8 cellular contexts compared by ENCODE assay signal in the genomic region with DNA sequence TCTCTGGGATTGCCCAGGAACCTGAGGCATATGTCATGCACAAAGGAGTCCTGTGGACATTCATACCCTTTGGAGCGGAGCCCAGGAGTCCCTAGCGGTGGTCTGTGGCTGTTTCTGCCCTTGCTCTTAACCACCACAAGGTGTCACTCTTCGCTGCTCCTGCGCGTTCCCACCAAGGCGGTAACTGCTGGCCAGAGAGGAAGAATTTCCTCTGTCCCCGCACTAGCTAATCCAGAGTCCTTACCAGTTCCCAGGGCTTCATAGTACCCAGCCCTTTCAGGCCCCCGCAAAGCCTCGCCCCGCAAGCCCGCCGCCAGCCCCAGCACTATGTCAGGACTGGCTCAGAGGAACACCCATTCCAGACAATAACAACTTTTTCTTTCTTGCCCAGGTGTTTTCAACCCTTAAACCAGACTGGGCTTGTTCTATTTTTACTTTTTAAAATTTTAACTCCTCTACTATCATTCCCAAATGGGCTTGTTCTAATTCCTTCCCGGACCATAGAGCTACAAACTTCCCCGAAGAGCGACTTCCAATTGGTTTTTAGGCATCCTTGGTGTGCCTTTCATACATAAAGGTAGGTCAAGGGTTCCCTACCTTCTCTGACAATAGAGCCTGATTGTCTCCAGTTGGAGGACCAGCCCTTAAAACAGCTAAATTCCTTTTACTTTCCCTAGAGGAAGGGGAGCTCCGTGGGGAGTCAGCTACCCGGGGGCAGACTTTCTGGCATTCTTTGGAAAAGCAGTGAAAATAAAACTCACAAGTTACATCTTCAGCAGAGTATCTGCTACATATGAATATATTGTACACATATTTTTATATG. TPM values are rescaled to one million over a fixed set of nuclear protein-coding genes. Genes with fewer than 3 reads are reported as not detected.
DNase-seq lines count a peak whose midpoint lies in the region; ATAC-seq and TF ChIP-seq lines count a peak whose summit lies in the region.

No MANE protein-coding gene starts in this region.

- H3K79me2 ChIP-seq in DOHH2 (ENCODE audit: control insufficient read depth, low read length), result no peaks in the 10 kb centered on the region
- H3K79me2 ChIP-seq in SU-DHL-6 (ENCODE audit: insufficient read depth, low read length), result no peaks in the 10 kb centered on the region

- CTCF ChIA-PET in HEK293 (lab: Yijun Ruan, JAX), result interaction anchor here (0.5 to 6.7 kb wide), 103 partner anchors 10 to 1356 kb away, joined by 3 to 225 read pairs (median 4); a partner anchor contains a TSS

- peak; percentile 87 to 95 (median 91) for ATAC-seq in heart left ventricle
- ATAC-seq in upper lobe of right lung, result peak; percentile 99

- TF ChIP-seq POLR2A in heart left ventricle (IDR thresholded peaks at IDR 0.05), result no peak

- peak; percentile 97 for TF ChIP-seq CTCF in DOHH2 (IDR thresholded peaks at IDR 0.05; ENCODE audit: low read depth, low read length, poor library complexity, severe bottlenecking)
- TF ChIP-seq CTCF in HEK293 (tag by site-specific recombination; IDR thresholded peaks at IDR 0.05), result peak; percentile 98
- TF ChIP-seq CTCF in SU-DHL-6 (IDR thresholded peaks at IDR 0.05; ENCODE audit: insufficient read depth, low read length, poor library complexity, severe bottlenecking), result peak; percentile 92
- TF ChIP-seq CTCF in heart left ventricle (IDR thresholded peaks at IDR 0.05), result peak; percentile 95 to 99 (median 99)
- TF ChIP-seq CTCF in upper lobe of right lung (IDR thresholded peaks at IDR 0.05), result peak; percentile 97

- no peak overlapping the region for H3K27ac ChIP-seq in DOHH2 (ENCODE audit: low read depth, low read length)
- H3K27ac ChIP-seq in HEK293 (ENCODE audit: extremely low read depth, low read depth, low read length), result no peak overlapping the region
- no peak overlapping the region for H3K27ac ChIP-seq in SU-DHL-6 (ENCODE audit: low read depth, low read length)
- peak overlapping the region in 6 of 12 donors; percentile 24 to 50 (median 39) for H3K27ac ChIP-seq in heart left ventricle
- H3K27ac ChIP-seq in upper lobe of right lung, result no peak overlapping the region

- WGBS in heart left ventricle, 4 donors, result 9 to 14% (median 11%) methylated on average over 17 of the region's 17 CpGs

- no peaks in the 10 kb centered on the region for H4K20me1 ChIP-seq in DOHH2 (ENCODE audit: control insufficient read depth, insufficient read depth, low read depth, low read length)
- H4K20me1 ChIP-seq in SU-DHL-6 (ENCODE audit: low read depth, low read length), result no peaks in the 10 kb centered on the region

- H3K9ac ChIP-seq in SU-DHL-6 (ENCODE audit: low read length), result no peak overlapping the region

- peak; percentile 71 for DNase-seq in NCI-H1417 treated with DMSO at 0.1 percent for 48 hours (lab: John Stamatoyannopoulos, UW)
- DNase-seq in activated naive CD8-positive, alpha-beta T cell treated with anti-CD3 and anti-CD28 coated beads, Interleukin-2, amount 50 U/mL, for 16 hours (ENCODE audit: low read depth, low spot score), result peak; percentile 15
- DNase-seq in heart left ventricle, result peak; percentile 77 to 86 (median 85)
- peak; percentile 92 for DNase-seq in pons (ENCODE audit: low spot score)
- DNase-seq in upper lobe of right lung, result peak; percentile 84

- H3K4me2 ChIP-seq in DOHH2 (ENCODE audit: low read length), result peak overlapping the region; percentile 23
- no peak overlapping the region for H3K4me2 ChIP-seq in SU-DHL-6 (ENCODE audit: low read depth, low read length, poor library complexity, severe bottlenecking)

- POLR2A ChIA-PET in HEK293 (lab: Yijun Ruan, JAX), result interaction anchor here (0.9 to 1.3 kb wide), 3 partner anchors 18 to 192 kb away, joined by 3 to 4 read pairs (median 4); a partner anchor contains a TSS

- H3K4me3 ChIP-seq in DOHH2 (ENCODE audit: low read length) (no peak overlapping the region), HEK293 (ENCODE audit: low read depth, low read length) (no peak overlapping the region; the same call in 1 of the 2 replicates), SU-DHL-6 (ENCODE audit: insufficient read depth, low read length, poor library complexity, severe bottlenecking) (no peak overlapping the region), heart left ventricle (peak overlapping the region in 6 of 12 donors; percentile 16 to 29 (median 24)), upper lobe of right lung (no peak overlapping the region)

- no peaks in the 10 kb centered on the region for H3K9me3 ChIP-seq in DOHH2 (ENCODE audit: control insufficient read depth, insufficient read depth, low read length)
- no peaks in the 10 kb centered on the region for H3K9me3 ChIP-seq in HEK293 (ENCODE audit: control insufficient read depth, insufficient read depth, low read depth, low read length)
- H3K9me3 ChIP-seq in SU-DHL-6 (ENCODE audit: insufficient read depth, low read length), result no peaks in the 10 kb centered on the region
- no peaks in the 10 kb centered on the region for H3K9me3 ChIP-seq in heart left ventricle
- H3K9me3 ChIP-seq in upper lobe of right lung, result no peaks in the 10 kb centered on the region

- no peaks in the 10 kb centered on the region for H3K36me3 ChIP-seq in DOHH2 (ENCODE audit: control insufficient read depth, low read length)
- no peaks in the 10 kb centered on the region; a peak in 1 of 3 replicates for H3K36me3 ChIP-seq in HEK293 (ENCODE audit: control insufficient read depth in 2 of 2, insufficient read depth in 1 of 2, low read length in 2 of 2)
- H3K36me3 ChIP-seq in SU-DHL-6 (ENCODE audit: low read length), result no peaks in the 10 kb centered on the region
- H3K36me3 ChIP-seq in heart left ventricle, result no peaks in the 10 kb centered on the region
- no peaks in the 10 kb centered on the region for H3K36me3 ChIP-seq in upper lobe of right lung

- intact Hi-C loops in heart left ventricle (cut with DNase I) (loop anchor here (1.0 to 10.0 kb wide), 12 partner anchors 42 to 565 kb away; a partner anchor contains a TSS), upper lobe of right lung (cut with DNase I) (loop anchor here (10.0 kb wide), 1 partner anchor 155 kb away; no protein-coding TSS in a partner anchor)

- no peaks in the 10 kb centered on the region for H3K27me3 ChIP-seq in DOHH2 (ENCODE audit: control insufficient read depth, low read length)
- no peaks in the 10 kb centered on the region for H3K27me3 ChIP-seq in SU-DHL-6 (ENCODE audit: low read length)
- H3K27me3 ChIP-seq in heart left ventricle, result no peaks in the 10 kb centered on the region
- no peaks in the 10 kb centered on the region for H3K27me3 ChIP-seq in upper lobe of right lung

- no peaks in the 10 kb centered on the region for H3K9me2 ChIP-seq in DOHH2 (replicated peaks; ENCODE audit: control insufficient read depth, low read length)
- no peaks in the 10 kb centered on the region for H3K9me2 ChIP-seq in SU-DHL-6 (replicated peaks; ENCODE audit: insufficient read depth, low read length)

- no peak overlapping the region for H2AFZ ChIP-seq in SU-DHL-6 (ENCODE audit: low read depth, low read length, severe bottlenecking)

- peaks cover 4% of the 10 kb centered on the region; the same call in 1 of the 2 replicates for H3K4me1 ChIP-seq in DOHH2 (ENCODE audit: control insufficient read depth, low read length)
- peaks cover 12% of the 10 kb centered on the region; the same call in 1 of the 2 replicates for H3K4me1 ChIP-seq in HEK293 (ENCODE audit: control insufficient read depth, insufficient read depth, low read length)
- H3K4me1 ChIP-seq in heart left ventricle, result peaks cover 0 to 27% (median 15%) of the 10 kb centered on the region in 12 donors
- H3K4me1 ChIP-seq in upper lobe of right lung, result peaks cover 27% of the 10 kb centered on the region

- H3F3A ChIP-seq in DOHH2 (ENCODE audit: control insufficient read depth, insufficient read depth) (no peaks in the 10 kb centered on the region), SU-DHL-6 (ENCODE audit: insufficient read depth) (no peaks in the 10 kb centered on the region)

TF ChIP-seq in HEK293, 187 proteins besides CTCF, POLR2A, EP300 and RAD21 (continues in another document):
- TF ChIP-seq ZNF768 (tag by site-specific recombination; IDR thresholded peaks at IDR 0.05), result no peak
- no peak for TF ChIP-seq ZFP69B (tag by site-specific recombination; IDR thresholded peaks at IDR 0.05)
- TF ChIP-seq ZBTB8A (tag by site-specific recombination; IDR thresholded peaks at IDR 0.05), result peak; percentile 34; the same call in 1 of the 2 replicates
- no peak for TF ChIP-seq ZNF529 (tag by site-specific recombination; IDR thresholded peaks at IDR 0.05; ENCODE audit: insufficient replicate concordance)
- peak; percentile 64 for TF ChIP-seq IKZF3 (tag by site-specific recombination; IDR thresholded peaks at IDR 0.05)
- TF ChIP-seq ZNF561 (tag by site-specific recombination; IDR thresholded peaks at IDR 0.05; ENCODE audit: borderline replicate concordance), result peak; percentile 66; the same call in 1 of the 2 replicates
- TF ChIP-seq ZNF335 (tag by site-specific recombination; conservative IDR thresholded peaks at IDR 0.05), result peak; percentile 90
- peak; percentile 58 for TF ChIP-seq ZBTB48 (tag by site-specific recombination; IDR thresholded peaks at IDR 0.05)
- TF ChIP-seq, protein P1, sequence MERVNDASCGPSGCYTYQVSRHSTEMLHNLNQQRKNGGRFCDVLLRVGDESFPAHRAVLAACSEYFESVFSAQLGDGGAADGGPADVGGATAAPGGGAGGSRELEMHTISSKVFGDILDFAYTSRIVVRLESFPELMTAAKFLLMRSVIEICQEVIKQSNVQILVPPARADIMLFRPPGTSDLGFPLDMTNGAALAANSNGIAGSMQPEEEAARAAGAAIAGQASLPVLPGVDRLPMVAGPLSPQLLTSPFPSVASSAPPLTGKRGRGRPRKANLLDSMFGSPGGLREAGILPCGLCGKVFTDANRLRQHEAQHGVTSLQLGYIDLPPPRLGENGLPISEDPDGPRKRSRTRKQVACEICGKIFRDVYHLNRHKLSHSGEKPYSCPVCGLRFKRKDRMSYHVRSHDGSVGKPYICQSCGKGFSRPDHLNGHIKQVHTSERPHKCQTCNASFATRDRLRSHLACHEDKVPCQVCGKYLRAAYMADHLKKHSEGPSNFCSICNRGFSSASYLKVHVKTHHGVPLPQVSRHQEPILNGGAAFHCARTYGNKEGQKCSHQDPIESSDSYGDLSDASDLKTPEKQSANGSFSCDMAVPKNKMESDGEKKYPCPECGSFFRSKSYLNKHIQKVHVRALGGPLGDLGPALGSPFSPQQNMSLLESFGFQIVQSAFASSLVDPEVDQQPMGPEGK (tag by site-specific recombination; IDR thresholded peaks at IDR 0.05), result peak; percentile 46
- TF ChIP-seq ZNF501 (tag by site-specific recombination; IDR thresholded peaks at IDR 0.05), result peak; percentile 30; the same call in 1 of the 2 replicates
- 0 out of 2 replicates have a peak, but pooled peaks have one; percentile 28 for TF ChIP-seq ZEB2 (tag by site-specific recombination; IDR thresholded peaks at IDR 0.05)
- TF ChIP-seq ZNF654 (tag by site-specific recombination; IDR thresholded peaks at IDR 0.05; ENCODE audit: low read depth), result peak; percentile 96

RNA-seq across cellular contexts. Expression of a gene that starts 31.8 kb away (rescaled TPM):
- 1 to 10 TPM; 2.1 to 9.9 (median 5.9) TPM for total RNA-seq in heart left ventricle
- polyA plus RNA-seq in heart left ventricle, result 1 to 10 TPM; 3.1 to 4.2 TPM
- 3.6 TPM for total RNA-seq in upper lobe of right lung

RNA-seq across cellular contexts. Expression of a gene that starts 54.8 kb away (rescaled TPM):
- total RNA-seq in heart left ventricle (100 to 1,000 TPM in 8 of 9 donors, 10 to 100 TPM in 1; 93.2 to 149 (median 116) TPM), upper lobe of right lung (75.0 TPM)
- polyA plus RNA-seq in heart left ventricle, result 100 to 1,000 TPM; 119 to 142 TPM

Comparison
In these comparisons a context has a peak if more than half of its experiments do, and no peak if none do; other contexts are left out.
1. DNase-seq: peak in every context shown above with its lines; median percentile 92 in pons; 85 in heart left ventricle; 84 in upper lobe of right lung; 71 in NCI-H1417 treated with DMSO at 0.1 percent for 48 hours; 15 in activated naive CD8-positive, alpha-beta T cell treated with anti-CD3 and anti-CD28 coated beads, Interleukin-2, amount 50 U/mL, for 16 hours.